12 cellular contexts compared by ENCODE assay signal in the genomic region with DNA sequence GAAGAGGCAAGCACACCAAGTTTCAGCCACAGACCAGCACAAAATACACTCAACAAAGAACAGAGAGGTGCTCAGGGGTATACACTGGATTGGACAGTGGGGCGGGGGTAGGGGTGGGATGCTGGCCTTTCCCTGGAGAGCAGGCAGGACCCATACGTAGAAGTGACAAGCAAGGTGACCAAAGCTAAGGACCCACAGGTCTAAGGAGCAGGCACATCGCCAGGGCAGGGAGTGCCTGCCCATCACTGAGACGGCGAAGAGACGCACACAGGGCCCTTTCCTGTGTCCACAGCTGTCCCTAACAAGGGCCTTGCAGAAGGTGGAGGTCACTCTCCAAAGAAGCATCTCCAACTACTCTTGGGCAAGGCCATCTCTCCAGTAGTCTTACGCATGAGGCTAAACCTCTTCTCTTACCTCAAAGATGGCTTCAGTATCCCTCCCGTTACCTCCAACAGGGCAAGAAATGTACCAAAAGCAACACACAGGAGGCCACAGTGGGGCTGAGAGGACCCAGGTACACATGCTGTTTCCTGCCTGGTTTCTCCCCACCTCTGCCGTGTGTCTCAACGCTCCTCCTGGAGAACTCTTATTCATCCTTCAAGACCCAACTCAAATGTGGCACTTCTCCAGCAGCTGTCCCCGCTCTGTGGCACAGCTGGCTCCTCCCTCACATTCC. TPM values are rescaled to one million over a fixed set of nuclear protein-coding genes. Genes with fewer than 3 reads are reported as not detected.
A peak's percentile ranks its signal among the peaks of the same experiment; 100 is the strongest.
DNase-seq lines count a peak whose midpoint lies in the region; ATAC-seq and TF ChIP-seq lines count a peak whose summit lies in the region.
"Had no signal": no experiment of that assay in that cellular context is flagged by ENCODE, and none has a peak within 500 bp of the region (broad histone marks: within the 10 kb centered on the region; RNA-seq: fewer than 3 reads in every experiment).

No MANE protein-coding gene starts in this region.

- H3K9ac ChIP-seq in stomach smooth muscle (ENCODE audit: low read length in 2 of 2), result no peak overlapping the region

- H3K27ac Mint-ChIP-seq in activated naive CD4-positive, alpha-beta T cell treated with anti-CD3 and anti-CD28 coated beads for 36 hours, result peak overlapping the region; percentile 76
- H3K27ac Mint-ChIP-seq in activated CD4-positive, alpha-beta memory T cell treated with anti-CD3 and anti-CD28 coated beads, Interleukin-2, amount 10 ng/mL, durations not matched to agents 7 days and 5 days, result peak overlapping the region; percentile 71

- POLR2A ChIA-PET in activated CD4-positive, alpha-beta memory T cell treated with anti-CD3 and anti-CD28 coated beads, Interleukin-2, amount 10 ng/mL, durations not matched to agents 7 days and 5 days (lab: Charles Lee), result interaction anchor here (21.9 kb wide), 1 partner anchor 12 kb away, joined by 503 read pairs; no protein-coding TSS in a partner anchor

- H3K4me1 Mint-ChIP-seq in activated naive CD4-positive, alpha-beta T cell treated with anti-CD3 and anti-CD28 coated beads for 36 hours (ENCODE audit: low read depth), result peaks cover 100% of the 10 kb centered on the region
- peaks cover 99% of the 10 kb centered on the region for H3K4me1 Mint-ChIP-seq in activated CD4-positive, alpha-beta memory T cell treated with anti-CD3 and anti-CD28 coated beads, Interleukin-2, amount 10 ng/mL, durations not matched to agents 7 days and 5 days

- H3K9me3 Mint-ChIP-seq in activated naive CD4-positive, alpha-beta T cell treated with anti-CD3 and anti-CD28 coated beads for 36 hours, result no peaks in the 10 kb centered on the region
- H3K9me3 Mint-ChIP-seq in activated CD4-positive, alpha-beta memory T cell treated with anti-CD3 and anti-CD28 coated beads, Interleukin-2, amount 10 ng/mL, durations not matched to agents 7 days and 5 days, result no peaks in the 10 kb centered on the region

- H3K27me3 Mint-ChIP-seq in activated naive CD4-positive, alpha-beta T cell treated with anti-CD3 and anti-CD28 coated beads for 36 hours (ENCODE audit: low read depth), result no peaks in the 10 kb centered on the region
- H3K27me3 Mint-ChIP-seq in activated CD4-positive, alpha-beta memory T cell treated with anti-CD3 and anti-CD28 coated beads, Interleukin-2, amount 10 ng/mL, durations not matched to agents 7 days and 5 days, result no peaks in the 10 kb centered on the region

- H3K4me1 ChIP-seq in gastroesophageal sphincter, result peaks cover 22 to 100% (median 96%) of the 10 kb centered on the region in 3 donors
- H3K4me1 ChIP-seq in stomach smooth muscle (ENCODE audit: control insufficient read depth, insufficient read depth, low read length), result peaks cover 91% of the 10 kb centered on the region

- H3K9me3 ChIP-seq in gastroesophageal sphincter (no peaks in the 10 kb centered on the region), stomach smooth muscle (ENCODE audit: control insufficient read depth in 2 of 2, low read length in 2 of 2) (no peaks in the 10 kb centered on the region)
- H3K9me3 ChIP-seq: left ventricle myocardium inferior, SJCRH30 had no signal

- H3K36me3 ChIP-seq in gastroesophageal sphincter, result peaks cover 0 to 56% of the 10 kb centered on the region in 2 donors
- peaks cover 40 to 46% of the 10 kb centered on the region in 2 donors for H3K36me3 ChIP-seq in stomach smooth muscle (ENCODE audit: control insufficient read depth in 2 of 2, insufficient read depth in 2 of 2, low read length in 2 of 2)

- H3K4me3 ChIP-seq in gastroesophageal sphincter (no peak overlapping the region), stomach smooth muscle (ENCODE audit: low read length in 2 of 2) (no peak overlapping the region)
- H3K4me3 ChIP-seq: left ventricle myocardium inferior, SJCRH30 had no signal

- intact Hi-C loops in activated naive CD4-positive, alpha-beta T cell treated with anti-CD3 and anti-CD28 coated beads for 36 hours (cut with micrococcal nuclease), result loop anchor here (5.0 to 10.0 kb wide), 3 partner anchors 283 to 1375 kb away; no protein-coding TSS in a partner anchor

- H3K27ac ChIP-seq in gastroesophageal sphincter, result peak overlapping the region; percentile 82 to 99 (median 98)
- peak overlapping the region; percentile 49 for H3K27ac ChIP-seq in stomach smooth muscle (ENCODE audit: low read length)
- H3K27ac ChIP-seq: SJCRH30 had no signal

- 77 to 83% methylated on average over 2 to 6 of the region's 11 CpGs for WGBS in gastroesophageal sphincter (ENCODE audit: low coverage in 1 of 2), 2 donors

- peaks cover 70% of the 10 kb centered on the region for H3K36me3 Mint-ChIP-seq in activated naive CD4-positive, alpha-beta T cell treated with anti-CD3 and anti-CD28 coated beads for 36 hours (ENCODE audit: low read depth)
- peaks cover 95% of the 10 kb centered on the region for H3K36me3 Mint-ChIP-seq in activated CD4-positive, alpha-beta memory T cell treated with anti-CD3 and anti-CD28 coated beads, Interleukin-2, amount 10 ng/mL, durations not matched to agents 7 days and 5 days (ENCODE audit: low read depth)

- no peak for TF ChIP-seq POLR2A in gastroesophageal sphincter (IDR thresholded peaks at IDR 0.05)

- DNase-seq in activated naive CD4-positive, alpha-beta T cell treated with anti-CD3 and anti-CD28 coated beads for 36 hours, result no peak
- no peak for DNase-seq in activated naive CD4-positive, alpha-beta T cell treated with Interleukin-2 at 50 U/mL for 16 hours
- no peak for DNase-seq in activated CD4-positive, alpha-beta memory T cell treated with anti-CD3 and anti-CD28 coated beads, Interleukin-2, amount 10 ng/mL, durations not matched to agents 7 days and 5 days
- DNase-seq in SKM-1 treated with dmso at 0.1 percent for 144 hours (lab: John Stamatoyannopoulos, UW; ENCODE audit: unreplicated experiment) (no peak), T1000 (lab: John Stamatoyannopoulos, UW) (no peak)
- DNase-seq: AML-193, left ventricle myocardium inferior, NCI-H510A, SJCRH30 had no signal

- TF ChIP-seq EP300 in gastroesophageal sphincter (IDR thresholded peaks at IDR 0.05), result no peak

- peak overlapping the region; percentile 2 for H3K4me3 Mint-ChIP-seq in activated naive CD4-positive, alpha-beta T cell treated with anti-CD3 and anti-CD28 coated beads for 36 hours
- H3K4me3 Mint-ChIP-seq in activated CD4-positive, alpha-beta memory T cell treated with anti-CD3 and anti-CD28 coated beads, Interleukin-2, amount 10 ng/mL, durations not matched to agents 7 days and 5 days, result peak overlapping the region; percentile 46

- TF ChIP-seq CTCF in gastroesophageal sphincter (IDR thresholded peaks at IDR 0.05), result no peak

- ATAC-seq in gastroesophageal sphincter (no peak), HG03045 (IDR thresholded peaks at IDR 0.05; ENCODE audit: unreplicated experiment) (no peak)

- CTCF ChIA-PET in activated naive CD4-positive, alpha-beta T cell treated with anti-CD3 and anti-CD28 coated beads for 36 hours (lab: Charles Lee), result interaction anchor here (1.0 kb wide), 1 partner anchor 21 kb away, joined by 3 read pairs; no protein-coding TSS in a partner anchor
- CTCF ChIA-PET in activated CD4-positive, alpha-beta memory T cell treated with anti-CD3 and anti-CD28 coated beads, Interleukin-2, amount 10 ng/mL, durations not matched to agents 7 days and 5 days (lab: Charles Lee), result no interaction called here

- H3K27me3 ChIP-seq in gastroesophageal sphincter, result no peaks in the 10 kb centered on the region
- H3K27me3 ChIP-seq in stomach smooth muscle (ENCODE audit: control insufficient read depth in 1 of 2, insufficient read depth in 2 of 2, low read length in 2 of 2), result no peaks in the 10 kb centered on the region
- H3K27me3 ChIP-seq: SJCRH30 had no signal

RNA-seq across cellular contexts. Expression of gene WDR1, which starts 6.5 kb away (rescaled TPM):
- 100 to 1,000 TPM; 271 to 295 TPM for total RNA-seq in activated naive CD4-positive, alpha-beta T cell treated with anti-CD3 and anti-CD28 coated beads for 36 hours
- total RNA-seq in activated CD4-positive, alpha-beta memory T cell treated with anti-CD3 and anti-CD28 coated beads, Interleukin-2, amount 10 ng/mL, durations not matched to agents 7 days and 5 days, result 100 to 1,000 TPM; 463 to 465 TPM
- total RNA-seq in gastroesophageal sphincter, result 100 to 1,000 TPM; 353 to 530 (median 419) TPM
